Comparison of ENCODE assay signal across 8 cellular contexts in the genomic region with DNA sequence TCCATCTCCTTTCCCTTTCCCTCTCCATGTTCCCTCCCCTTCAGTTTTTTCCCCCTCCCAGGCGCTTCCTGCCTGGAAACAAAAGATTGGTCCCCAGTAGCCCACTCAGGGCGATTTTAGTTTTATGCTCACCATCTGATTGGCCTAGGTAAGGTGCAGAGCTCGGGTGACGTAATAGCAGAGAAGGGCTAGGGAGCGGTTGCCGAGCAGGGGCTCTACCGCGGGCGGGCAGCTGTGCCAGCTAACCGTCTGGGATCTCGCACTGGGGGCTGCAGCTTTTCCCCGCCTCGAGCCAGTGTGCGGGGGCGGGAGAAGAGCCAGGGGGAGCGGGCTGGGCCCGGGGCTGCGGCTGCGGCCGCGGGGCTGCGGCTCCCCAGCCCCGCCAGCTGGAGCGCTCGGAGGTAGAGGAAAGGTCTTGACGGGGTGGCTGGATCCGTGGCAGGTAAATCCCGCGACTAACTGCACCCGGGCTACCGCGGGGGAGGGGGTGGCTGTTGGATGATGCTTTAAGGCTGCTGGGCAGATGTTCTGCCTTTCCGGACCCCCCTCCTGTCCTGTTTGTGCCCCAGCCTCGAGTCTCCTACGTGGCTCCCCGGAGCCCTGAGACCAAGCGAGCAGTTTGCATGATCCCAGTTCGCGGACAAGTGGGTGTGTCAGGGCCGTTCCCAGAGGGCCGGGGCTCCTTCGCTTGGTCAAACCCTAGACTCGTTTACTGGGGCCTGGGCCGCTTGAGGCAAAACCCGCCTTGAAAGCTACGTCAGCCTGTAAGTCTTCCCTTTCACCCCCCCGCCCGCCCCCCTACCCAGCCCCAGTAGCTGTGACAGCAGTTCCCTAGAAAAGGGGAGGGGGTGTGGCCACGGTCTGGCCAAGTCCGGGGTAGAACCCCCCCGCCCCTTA. TPM values are rescaled to one million over a fixed set of nuclear protein-coding genes. Genes with fewer than 3 reads are reported as not detected.
DNase-seq lines count a peak whose midpoint lies in the region; ATAC-seq and TF ChIP-seq lines count a peak whose summit lies in the region.

A gene (plus strand): TSS at position 218 of the 897 bp plus-strand sequence. CDS start 26,913 bp downstream, outside the sequence.

- H3K4me3 ChIP-seq in right atrium auricular region = peak within 1 kb of the TSS; percentile 28 to 45

- intact Hi-C loops in posterior vena cava (cut with DNase I) = no loop called here

- no peaks in the 10 kb centered on the region for H3K36me3 ChIP-seq in right atrium auricular region

- H3K4me1 ChIP-seq in right atrium auricular region = no peaks in the 10 kb centered on the region

- no peak for TF ChIP-seq CTCF in right atrium auricular region (IDR thresholded peaks at IDR 0.05)

- no peaks in the 10 kb centered on the region for H3K9me3 ChIP-seq in right atrium auricular region

- H3K27ac ChIP-seq in right atrium auricular region = peak within 1 kb of the TSS in 1 of 2 donors; percentile 35

- DNase-seq in DMS114 treated with DMSO at 0.1 percent for 48 hours (lab: John Stamatoyannopoulos, UW; ENCODE audit: unreplicated experiment) = peak; percentile 20
- DNase-seq in NCI-H748 treated with DMSO at 0.1 percent for 48 hours (lab: John Stamatoyannopoulos, UW) = peak; percentile 85
- DNase-seq in amniotic stem cell (lab: John Stamatoyannopoulos, UW) = peak; percentile 2
- no peak for DNase-seq in right atrium auricular region (ENCODE audit: low spot score)
- no peak for DNase-seq in posterior vena cava (ENCODE audit: low spot score)
- DNase-seq in OCI-M1 (lab: John Stamatoyannopoulos, UW) = no peak

- H3K27me3 ChIP-seq in right atrium auricular region = peaks cover 0 to 3% of the 10 kb centered on the region in 2 donors

- ATAC-seq in HG02798 (IDR thresholded peaks at IDR 0.05; ENCODE audit: poor library complexity, unreplicated experiment) = peak; percentile 79
- no peak for ATAC-seq in GM21526 (IDR thresholded peaks at IDR 0.05; ENCODE audit: low FRiP score, unreplicated experiment)

RNA-seq across cellular contexts. Expression of the gene that starts here (rescaled TPM):
- total RNA-seq in right atrium auricular region (under 1 TPM; 0.16 to 0.85 TPM), posterior vena cava (10 to 100 TPM; 11.4 to 13.8 TPM)

Comparison
In these comparisons a context has a peak if more than half of its experiments do, and no peak if none do; other contexts are left out.
1. RNA of the gene that starts here (total RNA-seq): 11.4 to 13.8 TPM in posterior vena cava; 0.16 to 0.85 TPM in right atrium auricular region; every median in the first group is over 4 times any median in the second.
2. DNase-seq: peak in DMS114 treated with DMSO at 0.1 percent for 48 hours (single experiment), NCI-H748 treated with DMSO at 0.1 percent for 48 hours (single experiment) and amniotic stem cell (single experiment); none in right atrium auricular region (single experiment), posterior vena cava (single experiment) and OCI-M1 (single experiment).